In genomic region chr2:61180686-61181085, GRCh38 we compare ENCODE assay signal across 9 cellular contexts. TPM values are rescaled to one million over a fixed set of nuclear protein-coding genes. Genes with fewer than 3 reads are reported as not detected.
DNase-seq lines count a peak whose midpoint lies in the region; ATAC-seq and TF ChIP-seq lines count a peak whose summit lies in the region.
"Had no signal": no experiment of that assay in that cellular context is flagged by ENCODE, and none has a peak within 500 bp of the region (broad histone marks: within the 10 kb centered on the region; RNA-seq: fewer than 3 reads in every experiment).

No MANE protein-coding gene starts in this region.

- no peaks in the 10 kb centered on the region for H3K27me3 ChIP-seq in gastroesophageal sphincter
- H3K27me3 ChIP-seq in MG63 = no peaks in the 10 kb centered on the region

- H3K36me3 ChIP-seq in gastroesophageal sphincter (peaks cover 0 to 54% of the 10 kb centered on the region in 2 donors), MG63 (peaks cover 67% of the 10 kb centered on the region)

- H3K9me3 ChIP-seq in gastroesophageal sphincter (no peaks in the 10 kb centered on the region), MG63 (no peaks in the 10 kb centered on the region)

- peak overlapping the region; percentile 5 to 98 (median 88) for H3K27ac ChIP-seq in gastroesophageal sphincter

- H3K27me3 Mint-ChIP-seq in activated CD4-positive, alpha-beta T cell treated with anti-CD3 and anti-CD28 coated beads for 36 hours = no peaks in the 10 kb centered on the region
- H3K27me3 Mint-ChIP-seq in activated T-helper 1 cell treated with anti-CD3 and anti-CD28 coated beads, Interleukin-12 subunit alpha, Interleukin-12 subunit beta, Interleukin-2, Interleukin-4 antibody, amounts not matched to agents 30 ng/mL and 10 ng/mL and 1 ng/mL, durations not matched to agents 14 hours and 24 hours and 36 hours (ENCODE audit: insufficient read depth) = peaks cover 2% of the 10 kb centered on the region
- H3K27me3 Mint-ChIP-seq in stimulated activated naive B cell treated with anti-CD40 and anti-IgM and Interleukin-4, amounts not matched to agents 10 μg/mL and 1 μg/mL and 100 μg/mL, for 72 hours = no peaks in the 10 kb centered on the region

- ATAC-seq in activated CD4-positive, alpha-beta T cell treated with anti-CD3 and anti-CD28 coated beads for 36 hours = no peak
- ATAC-seq in gastroesophageal sphincter = no peak
- no peak for ATAC-seq in stimulated activated naive B cell treated with anti-CD40 and anti-IgM and Interleukin-4, amounts not matched to agents 10 μg/mL and 1 μg/mL and 100 μg/mL, for 72 hours (replicated peaks)
- no peak for ATAC-seq in GM18858 (IDR thresholded peaks at IDR 0.05; ENCODE audit: unreplicated experiment)

- H3K27ac Mint-ChIP-seq in activated CD4-positive, alpha-beta T cell treated with anti-CD3 and anti-CD28 coated beads for 36 hours = peak overlapping the region; percentile 94
- H3K27ac Mint-ChIP-seq in activated T-helper 1 cell treated with anti-CD3 and anti-CD28 coated beads, Interleukin-12 subunit alpha, Interleukin-12 subunit beta, Interleukin-2, Interleukin-4 antibody, amounts not matched to agents 30 ng/mL and 10 ng/mL and 1 ng/mL, durations not matched to agents 14 hours and 24 hours and 36 hours = peak overlapping the region; percentile 56
- peak overlapping the region; percentile 86 for H3K27ac Mint-ChIP-seq in stimulated activated naive B cell treated with anti-CD40 and anti-IgM and Interleukin-4, amounts not matched to agents 10 μg/mL and 1 μg/mL and 100 μg/mL, for 72 hours

- no peaks in the 10 kb centered on the region for H3K9me3 Mint-ChIP-seq in activated CD4-positive, alpha-beta T cell treated with anti-CD3 and anti-CD28 coated beads for 36 hours (ENCODE audit: low read depth)
- no peaks in the 10 kb centered on the region for H3K9me3 Mint-ChIP-seq in activated T-helper 1 cell treated with anti-CD3 and anti-CD28 coated beads, Interleukin-12 subunit alpha, Interleukin-12 subunit beta, Interleukin-2, Interleukin-4 antibody, amounts not matched to agents 30 ng/mL and 10 ng/mL and 1 ng/mL, durations not matched to agents 14 hours and 24 hours and 36 hours
- H3K9me3 Mint-ChIP-seq in stimulated activated naive B cell treated with anti-CD40 and anti-IgM and Interleukin-4, amounts not matched to agents 10 μg/mL and 1 μg/mL and 100 μg/mL, for 72 hours = no peaks in the 10 kb centered on the region

- H3K4me3 Mint-ChIP-seq in activated CD4-positive, alpha-beta T cell treated with anti-CD3 and anti-CD28 coated beads for 36 hours = peak overlapping the region; percentile 86
- peak overlapping the region; percentile 1 for H3K4me3 Mint-ChIP-seq in activated T-helper 1 cell treated with anti-CD3 and anti-CD28 coated beads, Interleukin-12 subunit alpha, Interleukin-12 subunit beta, Interleukin-2, Interleukin-4 antibody, amounts not matched to agents 30 ng/mL and 10 ng/mL and 1 ng/mL, durations not matched to agents 14 hours and 24 hours and 36 hours
- peak overlapping the region; percentile 94 for H3K4me3 Mint-ChIP-seq in stimulated activated naive B cell treated with anti-CD40 and anti-IgM and Interleukin-4, amounts not matched to agents 10 μg/mL and 1 μg/mL and 100 μg/mL, for 72 hours

- peak overlapping the region in 1 of 2 donors; percentile 23 for H3K4me3 ChIP-seq in gastroesophageal sphincter
- no peak overlapping the region for H3K4me3 ChIP-seq in MG63

- WGBS in gastroesophageal sphincter (ENCODE audit: low coverage in 1 of 2), 2 donors = 78 to 91% methylated on average over 4 of the region's 6 CpGs

- no peak for TF ChIP-seq POLR2A in gastroesophageal sphincter (IDR thresholded peaks at IDR 0.05)

- H3K4me1 Mint-ChIP-seq in activated CD4-positive, alpha-beta T cell treated with anti-CD3 and anti-CD28 coated beads for 36 hours = peaks cover 67% of the 10 kb centered on the region
- peaks cover 74% of the 10 kb centered on the region for H3K4me1 Mint-ChIP-seq in activated T-helper 1 cell treated with anti-CD3 and anti-CD28 coated beads, Interleukin-12 subunit alpha, Interleukin-12 subunit beta, Interleukin-2, Interleukin-4 antibody, amounts not matched to agents 30 ng/mL and 10 ng/mL and 1 ng/mL, durations not matched to agents 14 hours and 24 hours and 36 hours (ENCODE audit: low read depth)
- H3K4me1 Mint-ChIP-seq in stimulated activated naive B cell treated with anti-CD40 and anti-IgM and Interleukin-4, amounts not matched to agents 10 μg/mL and 1 μg/mL and 100 μg/mL, for 72 hours = peaks cover 51 to 62% of the 10 kb centered on the region in 2 donors

- intact Hi-C loops in activated CD4-positive, alpha-beta T cell treated with anti-CD3 and anti-CD28 coated beads for 36 hours (cut with DNase I, micrococcal nuclease) = no loop called here
- intact Hi-C loops in activated T-helper 1 cell treated with anti-CD3 and anti-CD28 coated beads, Interleukin-12 subunit alpha, Interleukin-12 subunit beta, Interleukin-2, Interleukin-4 antibody, amounts not matched to agents 30 ng/mL and 10 ng/mL and 1 ng/mL, durations not matched to agents 14 hours and 24 hours and 36 hours (cut with micrococcal nuclease) = no loop called here

- H3K36me3 Mint-ChIP-seq in activated CD4-positive, alpha-beta T cell treated with anti-CD3 and anti-CD28 coated beads for 36 hours (ENCODE audit: low read depth) = peaks cover 66% of the 10 kb centered on the region
- peaks cover 61% of the 10 kb centered on the region for H3K36me3 Mint-ChIP-seq in activated T-helper 1 cell treated with anti-CD3 and anti-CD28 coated beads, Interleukin-12 subunit alpha, Interleukin-12 subunit beta, Interleukin-2, Interleukin-4 antibody, amounts not matched to agents 30 ng/mL and 10 ng/mL and 1 ng/mL, durations not matched to agents 14 hours and 24 hours and 36 hours (ENCODE audit: low read depth)
- peaks cover 42 to 63% of the 10 kb centered on the region in 2 donors for H3K36me3 Mint-ChIP-seq in stimulated activated naive B cell treated with anti-CD40 and anti-IgM and Interleukin-4, amounts not matched to agents 10 μg/mL and 1 μg/mL and 100 μg/mL, for 72 hours

- TF ChIP-seq EP300 in gastroesophageal sphincter (IDR thresholded peaks at IDR 0.05) = no peak

- peaks cover 2 to 57% (median 41%) of the 10 kb centered on the region in 3 donors for H3K4me1 ChIP-seq in gastroesophageal sphincter

- POLR2A ChIA-PET in activated CD4-positive, alpha-beta T cell treated with anti-CD3 and anti-CD28 coated beads for 36 hours (lab: Charles Lee) = no interaction called here

- no peak for DNase-seq in activated CD4-positive, alpha-beta T cell treated with anti-CD3 and anti-CD28 coated beads for 36 hours
- DNase-seq in activated CD4-positive, alpha-beta T cell treated with anti-CD3 and anti-CD28 coated beads for 1 hour = no peak
- DNase-seq in activated T-helper 1 cell treated with anti-CD3 and anti-CD28 coated beads, Interleukin-12 subunit alpha, Interleukin-12 subunit beta, Interleukin-2, Interleukin-4 antibody, amounts not matched to agents 30 ng/mL and 10 ng/mL and 1 ng/mL, durations not matched to agents 14 hours and 24 hours and 36 hours (ENCODE audit: low spot score) = no peak
- no peak for DNase-seq in stimulated activated naive B cell treated with anti-CD40 and anti-IgM and Interleukin-4, amounts not matched to agents 10 μg/mL and 1 μg/mL and 100 μg/mL, for 72 hours
- DNase-seq in activated effector memory CD4-positive, alpha-beta T cell treated with anti-CD3 and anti-CD28 coated beads, Interleukin-2, amount 50 U/mL, for 16 hours = no peak
- no peak for DNase-seq in MG63
- DNase-seq: NCI-H1092 had no signal

- CTCF ChIA-PET in activated CD4-positive, alpha-beta T cell treated with anti-CD3 and anti-CD28 coated beads for 36 hours (lab: Charles Lee) = no interaction called here

- TF ChIP-seq CTCF in gastroesophageal sphincter (IDR thresholded peaks at IDR 0.05) = no peak

RNA-seq across cellular contexts. Expression of gene C2orf74, which starts 18.7 kb away (rescaled TPM):
- total RNA-seq in activated CD4-positive, alpha-beta T cell treated with anti-CD3 and anti-CD28 coated beads for 36 hours = 10 to 100 TPM; 10.0 to 14.2 TPM
- 7.0 and 9.7 TPM in 2 replicates for total RNA-seq in activated T-helper 1 cell treated with anti-CD3 and anti-CD28 coated beads, Interleukin-12 subunit alpha, Interleukin-12 subunit beta, Interleukin-2, Interleukin-4 antibody, amounts not matched to agents 30 ng/mL and 10 ng/mL and 1 ng/mL, durations not matched to agents 14 hours and 24 hours and 36 hours
- total RNA-seq in gastroesophageal sphincter = 10 to 100 TPM; 24.0 to 41.6 (median 30.9) TPM
- 27.7 and 59.8 TPM in 2 replicates for total RNA-seq in MG63 (2014; rRNA removed; shearing (Covaris generic); ENCODE audit: low replicate concordance)

Comparison
In these comparisons a context has a peak if more than half of its experiments do, and no peak if none do; other contexts are left out.
1. H3K4me3 Mint-ChIP-seq: peak in every context shown above with its lines; median percentile 94 in stimulated activated naive B cell treated with anti-CD40 and anti-IgM and Interleukin-4, amounts not matched to agents 10 μg/mL and 1 μg/mL and 100 μg/mL, for 72 hours; 86 in activated CD4-positive, alpha-beta T cell treated with anti-CD3 and anti-CD28 coated beads for 36 hours; 1 in activated T-helper 1 cell treated with anti-CD3 and anti-CD28 coated beads, Interleukin-12 subunit alpha, Interleukin-12 subunit beta, Interleukin-2, Interleukin-4 antibody, amounts not matched to agents 30 ng/mL and 10 ng/mL and 1 ng/mL, durations not matched to agents 14 hours and 24 hours and 36 hours.